In the genomic region with DNA sequence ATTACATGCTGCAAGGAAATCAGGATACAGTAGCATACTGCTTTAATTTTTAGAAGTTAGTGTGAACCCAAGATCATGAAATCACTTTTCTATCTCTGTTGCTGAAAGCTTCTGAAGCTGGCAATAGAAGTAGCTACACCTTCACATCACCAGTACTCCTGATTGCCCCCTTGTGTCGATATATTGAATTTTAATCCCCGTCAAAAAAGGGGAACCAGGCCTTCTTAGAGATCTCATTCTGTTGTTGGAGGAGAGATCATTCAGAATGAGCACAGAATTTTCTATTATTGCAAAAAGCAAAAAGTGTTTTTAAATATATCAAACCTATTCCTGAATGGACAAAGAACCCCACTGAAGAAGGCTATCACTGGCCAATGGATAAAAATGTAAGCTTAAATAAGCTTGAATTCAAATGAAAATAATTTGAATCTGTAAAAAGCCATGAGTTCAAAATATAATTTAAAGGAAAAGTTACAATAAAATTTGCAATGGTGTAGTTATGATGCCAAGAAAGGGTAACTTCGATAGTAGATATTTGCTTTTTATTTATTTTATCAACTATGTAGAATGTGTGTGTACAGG, we compare ENCODE assay signal across 9 cellular contexts. TPM values are rescaled to one million over a fixed set of nuclear protein-coding genes. Genes with fewer than 3 reads are reported as not detected.
DNase-seq lines count a peak whose midpoint lies in the region; ATAC-seq and TF ChIP-seq lines count a peak whose summit lies in the region.
"Had no signal": no experiment of that assay in that cellular context is flagged by ENCODE, and none has a peak within 500 bp of the region (broad histone marks: within the 10 kb centered on the region; RNA-seq: fewer than 3 reads in every experiment).

No MANE protein-coding gene starts in this region.

- no peak overlapping the region for H3K27ac ChIP-seq in DOHH2 (ENCODE audit: low read depth, low read length)
- H3K27ac ChIP-seq in vagina = no peak overlapping the region

- DNase-seq in OCI-M1 (lab: John Stamatoyannopoulos, UW) (peak; percentile 92), foreskin fibroblast (peak in 1 of 2 donors; percentile 23), vagina (ENCODE audit: extremely low spot score in 2 of 2) (no peak), NCI-H2107 treated with DMSO at 0.1 percent for 48 hours (lab: John Stamatoyannopoulos, UW; ENCODE audit: unreplicated experiment) (no peak)
- no peak for DNase-seq in stimulated activated naive CD8-positive, alpha-beta T cell treated with anti-CD3 and anti-CD28 coated beads, Interleukin-15, amount 100 ng/mL, for 72 hours

- no peaks in the 10 kb centered on the region for H3K9me3 ChIP-seq in DOHH2 (ENCODE audit: control insufficient read depth, insufficient read depth, low read length)
- no peaks in the 10 kb centered on the region for H3K9me3 ChIP-seq in vagina

- H3K27me3 Mint-ChIP-seq in stimulated activated naive CD8-positive, alpha-beta T cell treated with anti-CD3 and anti-CD28 coated beads, Interleukin-15, amount 100 ng/mL, for 72 hours = no peaks in the 10 kb centered on the region
- H3K27me3 Mint-ChIP-seq: naive thymus-derived CD4-positive, alpha-beta T cell had no signal

- H3K36me3 ChIP-seq in DOHH2 (ENCODE audit: control insufficient read depth, low read length) (no peaks in the 10 kb centered on the region), vagina (no peaks in the 10 kb centered on the region)

- no peaks in the 10 kb centered on the region for H3K4me1 Mint-ChIP-seq in stimulated activated naive CD8-positive, alpha-beta T cell treated with anti-CD3 and anti-CD28 coated beads, Interleukin-15, amount 100 ng/mL, for 72 hours
- H3K4me1 Mint-ChIP-seq: naive thymus-derived CD4-positive, alpha-beta T cell had no signal

- no peaks in the 10 kb centered on the region for H3K9me2 ChIP-seq in DOHH2 (replicated peaks; ENCODE audit: control insufficient read depth, low read length)

- no peak overlapping the region for H3K27ac Mint-ChIP-seq in stimulated activated naive CD8-positive, alpha-beta T cell treated with anti-CD3 and anti-CD28 coated beads, Interleukin-15, amount 100 ng/mL, for 72 hours
- H3K27ac Mint-ChIP-seq: naive thymus-derived CD4-positive, alpha-beta T cell had no signal

- no peaks in the 10 kb centered on the region for H3K27me3 ChIP-seq in DOHH2 (ENCODE audit: control insufficient read depth, low read length)
- H3K27me3 ChIP-seq in vagina = no peaks in the 10 kb centered on the region

- ATAC-seq in GM19455 (IDR thresholded peaks at IDR 0.05; ENCODE audit: unreplicated experiment) = peak; percentile 97
- ATAC-seq in HG03469 (IDR thresholded peaks at IDR 0.05; ENCODE audit: unreplicated experiment) = peak; percentile 75
- ATAC-seq in stimulated activated naive CD8-positive, alpha-beta T cell treated with anti-CD3 and anti-CD28 coated beads, Interleukin-15, amount 100 ng/mL, for 72 hours = no peak
- ATAC-seq: naive thymus-derived CD4-positive, alpha-beta T cell had no signal

- no peak overlapping the region for H3K4me3 Mint-ChIP-seq in stimulated activated naive CD8-positive, alpha-beta T cell treated with anti-CD3 and anti-CD28 coated beads, Interleukin-15, amount 100 ng/mL, for 72 hours
- H3K4me3 Mint-ChIP-seq: naive thymus-derived CD4-positive, alpha-beta T cell had no signal

- no peaks in the 10 kb centered on the region for H3K79me2 ChIP-seq in DOHH2 (ENCODE audit: control insufficient read depth, low read length)

- intact Hi-C loops in vagina (cut with DNase I) = no loop called here

- H3K4me3 ChIP-seq in DOHH2 (ENCODE audit: low read length) = no peak overlapping the region
- no peak overlapping the region for H3K4me3 ChIP-seq in foreskin fibroblast (ENCODE audit: low read depth in 1 of 2, low read length in 2 of 2)
- no peak overlapping the region for H3K4me3 ChIP-seq in vagina

- TF ChIP-seq POLR2A in vagina (IDR thresholded peaks at IDR 0.05) = no peak

- no peaks in the 10 kb centered on the region for H3K4me1 ChIP-seq in DOHH2 (ENCODE audit: control insufficient read depth, low read length)
- H3K4me1 ChIP-seq in vagina = no peaks in the 10 kb centered on the region

- TF ChIP-seq CTCF in DOHH2 (IDR thresholded peaks at IDR 0.05; ENCODE audit: low read depth, low read length, poor library complexity, severe bottlenecking) (peak; percentile 59), foreskin fibroblast (IDR thresholded peaks at IDR 0.05; ENCODE audit: low read depth, low read length) (peak; percentile 29), vagina (IDR thresholded peaks at IDR 0.05) (no peak)

- H3K9me3 Mint-ChIP-seq in stimulated activated naive CD8-positive, alpha-beta T cell treated with anti-CD3 and anti-CD28 coated beads, Interleukin-15, amount 100 ng/mL, for 72 hours = no peaks in the 10 kb centered on the region
- H3K9me3 Mint-ChIP-seq: naive thymus-derived CD4-positive, alpha-beta T cell had no signal

- no peaks in the 10 kb centered on the region for H4K20me1 ChIP-seq in DOHH2 (ENCODE audit: control insufficient read depth, insufficient read depth, low read depth, low read length)

- H3K4me2 ChIP-seq in DOHH2 (ENCODE audit: low read length) = no peak overlapping the region

- no peaks in the 10 kb centered on the region for H3F3A ChIP-seq in DOHH2 (ENCODE audit: control insufficient read depth, insufficient read depth)

RNA-seq across cellular contexts. Expression of a gene that starts 39.7 kb away (rescaled TPM):
- not detected for total RNA-seq in vagina
- total RNA-seq: naive thymus-derived CD4-positive, alpha-beta T cell had no signal

Comparison
In these comparisons a context has a peak if more than half of its experiments do, and no peak if none do; other contexts are left out.
1. CTCF ChIP-seq: peak in DOHH2 (single experiment) and foreskin fibroblast (single experiment); none in vagina (0 of 3).